Comparison of ENCODE assay signal across 8 cellular contexts in the genomic region with DNA sequence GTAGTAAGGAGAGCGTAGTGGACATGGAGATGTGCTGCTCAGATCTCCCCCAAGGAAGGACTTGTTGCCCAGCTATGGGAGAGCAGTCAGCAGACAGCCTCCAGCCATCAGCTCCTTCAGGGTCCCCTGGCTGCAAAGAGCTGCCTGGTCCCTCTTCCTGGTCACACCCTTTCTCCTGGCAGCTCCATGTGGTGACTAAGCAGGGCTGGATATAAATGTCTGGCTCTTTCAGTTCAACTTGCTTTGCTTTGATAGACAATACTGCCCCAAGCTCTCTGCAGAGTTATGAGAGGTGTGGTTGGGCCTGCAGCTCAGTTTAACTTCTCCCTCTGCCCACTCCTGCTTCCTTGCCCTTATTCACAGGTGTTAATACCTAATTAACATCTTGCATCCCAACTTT.
DNase-seq lines count a peak whose midpoint lies in the region; ATAC-seq, FAIRE-seq and TF ChIP-seq lines count a peak whose summit lies in the region.

No MANE protein-coding gene starts in this region.

- ATAC-seq in GM21447 (IDR thresholded peaks at IDR 0.05; ENCODE audit: unreplicated experiment) (no peak), HG03280 (IDR thresholded peaks at IDR 0.05; ENCODE audit: unreplicated experiment) (no peak), GM21526 (IDR thresholded peaks at IDR 0.05; ENCODE audit: low FRiP score, unreplicated experiment) (no peak)

- no peaks in the 10 kb centered on the region for H3K79me2 ChIP-seq in H1 (ENCODE audit: control insufficient read depth in 1 of 2, insufficient read depth in 2 of 2, low read length in 2 of 2)

- POLR2A ChIA-PET in BJ (lab: Charles Lee): interaction anchor here (1.4 kb wide), 1 partner anchor 68 kb away, joined by 4 read pairs; no protein-coding TSS in a partner anchor
- POLR2A ChIA-PET in H1 (lab: Charles Lee; ENCODE audit: partially characterized antibody): interaction anchor here (1.1 to 1.8 kb wide), 2 partner anchors 9 to 11 kb away, joined by 4 to 7 read pairs; no protein-coding TSS in a partner anchor

- H2BK20ac ChIP-seq in H1 (ENCODE audit: low read length): no peak overlapping the region

- no peak for TF ChIP-seq RAD21 in H1 (IDR thresholded peaks at IDR 0.05 in 1 of 2, conservative IDR thresholded peaks at IDR 0.05 in 1 of 2; ENCODE audit: low read depth in 2 of 2, low read length in 2 of 2)

- no peak for TF ChIP-seq POLR2A in H1 (IDR thresholded peaks at IDR 0.05; ENCODE audit: control extremely low read depth in 1 of 2, low read depth in 2 of 2, low read length in 2 of 2)

- H2BK120ac ChIP-seq in H1 (replicated peaks; ENCODE audit: low read depth, low read length): no peak overlapping the region

- no peaks in the 10 kb centered on the region for H3K9me3 ChIP-seq in H1 (ENCODE audit: insufficient read depth in 2 of 2, low read depth in 1 of 2, low read length in 1 of 2)
- H3K9me3 ChIP-seq in muscle layer of duodenum (ENCODE audit: control insufficient read depth in 1 of 2, low read length in 2 of 2): no peaks in the 10 kb centered on the region

- no peak overlapping the region for H3K18ac ChIP-seq in H1 (ENCODE audit: extremely low read depth, low read length)

- CTCF ChIA-PET in BJ (lab: Yijun Ruan, JAX) (interaction anchor here (0.6 to 15.2 kb wide), 24 partner anchors 9 to 264 kb away, joined by 3 to 274 read pairs (median 4); partner anchors contain the start of genes DDR1, FLOT1, IER3 and MDC1), H1 (lab: Charles Lee; ENCODE audit: partially characterized antibody) (interaction anchor here (0.6 to 18.4 kb wide), 17 partner anchors 8 to 271 kb away, joined by 3 to 220 read pairs (median 5); partner anchors contain the start of gene VARS2)

- no peak overlapping the region for H2BK5ac ChIP-seq in H1 (ENCODE audit: low read depth, low read length)

- TF ChIP-seq EP300 in H1 (IDR thresholded peaks at IDR 0.05; ENCODE audit: borderline replicate concordance in 1 of 2, low read depth in 2 of 2, low read length in 2 of 2): no peak

- no peak overlapping the region for H4K8ac ChIP-seq in H1 (ENCODE audit: extremely low read depth, insufficient read depth, low read length)

- H3K56ac ChIP-seq in H1 (replicated peaks; ENCODE audit: insufficient read length, low read depth, low read length): no peak overlapping the region

- peak overlapping the region; percentile 18; the same call in 1 of the 2 replicates for H2BK12ac ChIP-seq in H1 (ENCODE audit: low read depth, low read length)

- H3K9ac ChIP-seq in H1 (replicated peaks in 1 of 4; ENCODE audit: extremely low read depth in 1 of 4, low read depth in 3 of 4, low read length in 3 of 4): no peak overlapping the region

- no peak overlapping the region for H4K5ac ChIP-seq in H1 (ENCODE audit: insufficient read length, low read depth, low read length)

- no peaks in the 10 kb centered on the region for H3K79me1 ChIP-seq in H1 (ENCODE audit: low read depth, low read length)

- no peak overlapping the region for H3K23ac ChIP-seq in H1 (ENCODE audit: insufficient read length)

- H3K23me2 ChIP-seq in H1 (ENCODE audit: low read depth, low read length): no peaks in the 10 kb centered on the region

- H2BK15ac ChIP-seq in H1 (ENCODE audit: low read length): 0 out of 2 replicates have a peak overlapping the region, but pooled peaks have one; percentile 6

- H3K4me2 ChIP-seq in H1 (ENCODE audit: insufficient read depth in 1 of 2, low read depth in 2 of 2, low read length in 2 of 2): no peak overlapping the region

- H3K36me3 ChIP-seq in BJ (ENCODE audit: control insufficient read depth, insufficient read depth, low read length) (no peaks in the 10 kb centered on the region), H1 (ENCODE audit: control insufficient read depth in 2 of 4, insufficient read depth in 4 of 4, low read length in 3 of 4) (no peaks in the 10 kb centered on the region), muscle layer of duodenum (ENCODE audit: control insufficient read depth in 1 of 2, insufficient read depth in 2 of 2, low read length in 2 of 2) (no peaks in the 10 kb centered on the region)

- H3K27me3 ChIP-seq in BJ (ENCODE audit: control insufficient read depth, insufficient read depth, low read length): no peaks in the 10 kb centered on the region
- H3K27me3 ChIP-seq in H1 (replicated peaks in 1 of 4; ENCODE audit: control insufficient read depth in 3 of 4, extremely low read depth in 1 of 4, insufficient read depth in 3 of 4, low read length in 3 of 4): no peaks in the 10 kb centered on the region
- no peaks in the 10 kb centered on the region for H3K27me3 ChIP-seq in muscle layer of duodenum (ENCODE audit: low read depth, low read length)

- no peak overlapping the region for H2AFZ ChIP-seq in H1 (ENCODE audit: low read length)

- H3K27ac ChIP-seq in H1 (ENCODE audit: low read depth, low read length): no peak overlapping the region
- H3K27ac ChIP-seq in muscle layer of duodenum (ENCODE audit: low read length): peak overlapping the region; percentile 27

- H3K14ac ChIP-seq in H1 (ENCODE audit: insufficient read length): no peak overlapping the region

- 94% methylated on average over 1 of the region's 1 CpG; no CpG with 5 or more reads in 1 of the 2 experiments for WGBS in H1 (ENCODE audit: extremely low coverage in 1 of 2, insufficient coverage in 1 of 2, insufficient read length in 1 of 2, insufficient replicate concordance in 2 of 2, low coverage in 1 of 2, low lambda C conversion rate in 2 of 2, missing lambda C conversion rate in 1 of 2), 2 experiments

- no peak overlapping the region for H2AK5ac ChIP-seq in H1 (ENCODE audit: low read depth, low read length)

- no peaks in the 10 kb centered on the region for H4K20me1 ChIP-seq in H1 (replicated peaks in 1 of 2; ENCODE audit: control insufficient read depth in 1 of 2, insufficient read depth in 2 of 2, low read length in 2 of 2)

- no peak overlapping the region for H3K4ac ChIP-seq in H1 (replicated peaks; ENCODE audit: insufficient read length, low read depth, low read length)

- no peak overlapping the region for H4K91ac ChIP-seq in H1 (replicated peaks; ENCODE audit: insufficient read length, low read length)

- TF ChIP-seq CTCF in BJ (IDR thresholded peaks at IDR 0.05; ENCODE audit: insufficient read depth, low read depth, low read length) (peak; percentile 27; the same call in 1 of the 2 replicates), H1 (IDR thresholded peaks at IDR 0.05; ENCODE audit: control extremely low read depth in 1 of 3, insufficient read depth in 1 of 3, low read depth in 1 of 3, low read length in 3 of 3) (no peak)

- H3K4me1 ChIP-seq in H1 (replicated peaks in 1 of 4; ENCODE audit: control insufficient read depth in 3 of 4, insufficient read depth in 4 of 4, low read length in 3 of 4) (peaks cover 0 to 3% (median 0%) of the 10 kb centered on the region in 4 experiments; a peak in 1 of 7 replicates), muscle layer of duodenum (ENCODE audit: control insufficient read depth in 1 of 2, insufficient read depth in 2 of 2, low read length in 2 of 2) (peaks cover 10 to 14% of the 10 kb centered on the region in 2 donors)

- DNase-seq in BJ (ENCODE audit: low read depth): peak; percentile 67
- DNase-seq in NCI-H460 (ENCODE audit: extremely low read depth, low read depth): peak; percentile 46
- DNase-seq in H1 (ENCODE audit: low read depth in 1 of 2, low spot score in 2 of 2): no peak
- DNase-seq in CD1c-positive myeloid dendritic cell (ENCODE audit: extremely low spot score): no peak

- no peak for FAIRE-seq in H1 (lab: Jason Lieb, UNC)

- H3K4me3 ChIP-seq in BJ (ENCODE audit: low read depth, low read length): no peak overlapping the region
- no peak overlapping the region for H3K4me3 ChIP-seq in H1 (ENCODE audit: extremely low read depth in 1 of 4, insufficient read depth in 2 of 4, low read depth in 3 of 4, low read length in 4 of 4)
- H3K4me3 ChIP-seq in muscle layer of duodenum (ENCODE audit: low read depth in 1 of 2, low read length in 2 of 2): no peak overlapping the region

TF ChIP-seq in H1, 55 proteins besides CTCF, POLR2A, EP300 and RAD21:
- TF ChIP-seq YY1 (IDR thresholded peaks at IDR 0.05; ENCODE audit: low read depth, low read length) (no peak), EGR1 (IDR thresholded peaks at IDR 0.05; ENCODE audit: borderline replicate concordance, low read depth, low read length) (no peak), CHD1 (IDR thresholded peaks at IDR 0.05; ENCODE audit: low read depth, low read length) (no peak), BRCA1 (IDR thresholded peaks at IDR 0.05; ENCODE audit: low read depth, low read length) (no peak), PHF8 (conservative IDR thresholded peaks at IDR 0.05; ENCODE audit: low read depth, low read length) (no peak), BCL11A (IDR thresholded peaks at IDR 0.05; ENCODE audit: low read depth in 2 of 2, low read length in 2 of 2) (no peak), RNF2 (IDR thresholded peaks at IDR 0.05; ENCODE audit: borderline replicate concordance, low read depth, low read length, missing control alignments, poor library complexity, severe bottlenecking) (no peak), NANOG (IDR thresholded peaks at IDR 0.05; ENCODE audit: insufficient read depth, low read depth, low read length, poor library complexity, severe bottlenecking) (no peak), TEAD4 (IDR thresholded peaks at IDR 0.05; ENCODE audit: low read depth, low read length) (no peak)
TF ChIP-seq in H1: peak in this region for 0.

Comparison
In these comparisons a context has a peak if more than half of its experiments do, and no peak if none do; other contexts are left out.
1. DNase-seq: peak in BJ (single experiment) and NCI-H460 (single experiment); none in H1 (0 of 2) and CD1c-positive myeloid dendritic cell (single experiment).